In genomic region chr22:47150426-47150825, GRCh38 we compare ENCODE assay signal across 6 cellular contexts.
"Had no signal": no experiment of that assay in that cellular context is flagged by ENCODE, and none has a peak within 500 bp of the region (broad histone marks: within the 10 kb centered on the region; RNA-seq: fewer than 3 reads in every experiment).

No MANE protein-coding gene starts in this region.

- DNase-seq: H7, IMR-90 had no signal

- H3K4me1 Mint-ChIP-seq: GM23338 had no signal

- H3K27ac Mint-ChIP-seq: GM23338 had no signal

- ATAC-seq: GM23338, HCT116, K562 had no signal

- H3K4me3 Mint-ChIP-seq: GM23338 had no signal

- H3K36me3 ChIP-seq: HAP-1 had no signal

- H3K4me3 ChIP-seq: GM23338, HAP-1, K562 had no signal

- H3K4me1 ChIP-seq: HAP-1 had no signal

- H3K4me2 ChIP-seq: GM23338 had no signal

- H3K9me3 ChIP-seq: HAP-1 had no signal
